In the genomic region with DNA sequence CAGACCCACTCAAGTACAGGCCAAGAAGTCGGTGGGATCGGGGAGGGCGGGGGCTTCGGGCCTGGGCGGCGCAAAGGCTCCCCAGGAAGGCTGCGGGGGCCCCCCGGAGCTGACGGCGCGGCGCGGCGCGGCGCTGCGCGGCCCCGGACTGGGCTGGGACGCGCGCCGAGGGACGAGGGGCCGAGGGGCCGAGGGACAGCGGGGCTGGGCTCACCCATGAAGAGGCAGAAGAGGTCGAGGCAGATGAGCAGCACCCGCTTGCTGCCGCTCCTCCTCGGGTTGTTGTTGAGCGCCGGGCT, we compare ENCODE assay signal across 8 cellular contexts. TPM values are rescaled to one million over a fixed set of nuclear protein-coding genes. Genes with fewer than 3 reads are reported as not detected.
DNase-seq lines count a peak whose midpoint lies in the region; ATAC-seq and TF ChIP-seq lines count a peak whose summit lies in the region.

No MANE protein-coding gene starts in this region.

- H3K9me3 Mint-ChIP-seq in osteocyte (ENCODE audit: unreplicated experiment): no peaks in the 10 kb centered on the region

- TF ChIP-seq CTCF in RWPE2 (IDR thresholded peaks at IDR 0.05; ENCODE audit: poor library complexity, severe bottlenecking) (no peak), fibroblast of the aortic adventitia (IDR thresholded peaks at IDR 0.05; ENCODE audit: insufficient read depth, low read length) (no peak), osteocyte (IDR thresholded peaks at IDR 0.05) (no peak)

- peak overlapping the region; percentile 96 for H3K4me3 Mint-ChIP-seq in osteocyte (ENCODE audit: unreplicated experiment)

- peaks cover 7% of the 10 kb centered on the region for H3K36me3 Mint-ChIP-seq in osteocyte (ENCODE audit: unreplicated experiment)

- H3K4me3 ChIP-seq in RWPE2 (ENCODE audit: severe bottlenecking): peak overlapping the region; percentile 80
- peak overlapping the region; percentile 94 for H3K4me3 ChIP-seq in fibroblast of the aortic adventitia (ENCODE audit: low read depth, low read length)

- H3K4me1 Mint-ChIP-seq in osteocyte (ENCODE audit: unreplicated experiment): peaks cover 49% of the 10 kb centered on the region

- H3K27me3 Mint-ChIP-seq in osteocyte (ENCODE audit: unreplicated experiment): no peaks in the 10 kb centered on the region

- ATAC-seq in GM19035 (IDR thresholded peaks at IDR 0.05; ENCODE audit: unreplicated experiment) (peak; percentile 41), RWPE2 (ENCODE audit: low read depth) (peak; percentile 29), GM19395 (IDR thresholded peaks at IDR 0.05; ENCODE audit: unreplicated experiment) (no peak), GM21786 (IDR thresholded peaks at IDR 0.05; ENCODE audit: unreplicated experiment) (no peak), GM18520 (IDR thresholded peaks at IDR 0.05; ENCODE audit: unreplicated experiment) (no peak), GM19023 (IDR thresholded peaks at IDR 0.05; ENCODE audit: unreplicated experiment) (no peak)

- no peaks in the 10 kb centered on the region for H3K9me3 ChIP-seq in RWPE2 (ENCODE audit: severe bottlenecking)

- no peaks in the 10 kb centered on the region for H3K27me3 ChIP-seq in RWPE2 (ENCODE audit: insufficient read depth, poor library complexity, severe bottlenecking)

- DNase-seq in RWPE2 (ENCODE audit: low spot score) (no peak), fibroblast of the aortic adventitia (ENCODE audit: low read depth) (no peak), osteocyte (ENCODE audit: extremely low spot score, unreplicated experiment) (no peak)

- H3K4me1 ChIP-seq in RWPE2 (ENCODE audit: insufficient read depth, poor library complexity, severe bottlenecking): no peaks in the 10 kb centered on the region

- peak overlapping the region; percentile 94 for H3K27ac Mint-ChIP-seq in osteocyte (ENCODE audit: unreplicated experiment)

- H3K27ac ChIP-seq in RWPE2 (ENCODE audit: poor library complexity, severe bottlenecking): peak overlapping the region; percentile 54

- H3K36me3 ChIP-seq in RWPE2 (ENCODE audit: low read depth): no peaks in the 10 kb centered on the region

RNA-seq across cellular contexts. Expression of gene PLPP3, which starts 0.8 kb away (rescaled TPM):
- total RNA-seq in fibroblast of the aortic adventitia (ENCODE audit: low replicate concordance) (45.7 and 270 TPM in 2 replicates), osteocyte (157 and 166 TPM in 2 replicates)

Comparison
In these comparisons a context has a peak if more than half of its experiments do, and no peak if none do; other contexts are left out.
1. ATAC-seq: peak in GM19035 (single experiment) and RWPE2 (single experiment); none in GM19395 (single experiment), GM21786 (single experiment), GM18520 (single experiment) and GM19023 (single experiment).